17 cellular contexts compared by ENCODE assay signal in the genomic region with DNA sequence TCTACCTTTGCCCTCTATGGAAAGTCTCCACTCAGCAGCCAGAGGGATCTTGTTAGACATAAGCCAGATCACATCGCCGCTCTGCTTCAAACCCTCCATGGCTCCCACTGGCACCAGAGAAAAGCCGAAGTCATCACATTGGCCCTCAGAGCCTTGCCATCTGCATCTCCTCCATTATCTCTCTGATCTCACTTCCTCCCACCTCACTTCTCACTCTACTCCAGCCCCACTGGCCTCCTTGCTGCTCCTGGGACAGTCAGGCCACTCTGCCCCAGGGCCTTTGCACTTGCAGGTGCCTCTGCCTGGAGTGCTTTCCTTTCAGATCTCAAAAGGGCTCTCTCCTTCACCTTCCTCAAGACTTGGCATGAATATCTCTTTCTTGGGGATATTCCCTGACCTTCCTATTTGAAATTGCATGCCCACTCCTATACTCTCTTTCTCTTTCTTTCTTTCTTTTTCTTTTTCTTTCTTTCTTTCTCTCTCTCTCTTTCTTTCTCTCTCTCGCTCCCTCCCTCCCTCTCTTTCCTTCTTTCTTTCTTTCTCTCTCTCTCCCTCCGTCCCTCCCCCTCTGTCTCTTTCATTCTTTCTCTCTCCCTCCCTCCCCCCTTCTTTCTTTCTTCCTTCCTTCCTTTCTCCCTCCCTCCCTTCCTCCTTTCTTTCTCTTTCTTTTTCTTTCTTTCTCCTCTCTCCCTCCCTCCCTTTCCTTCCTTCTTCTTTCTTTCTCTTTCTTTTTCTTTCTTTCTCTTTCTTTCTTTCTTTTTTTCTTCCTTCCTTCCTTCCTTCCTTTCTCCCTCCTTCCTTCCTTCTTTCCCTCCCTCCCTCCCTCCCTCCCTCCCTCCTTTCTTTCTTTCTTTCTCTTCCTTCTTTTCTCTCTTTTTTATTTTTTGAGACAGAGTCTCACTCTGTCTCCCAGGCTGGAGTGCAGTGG.
DNase-seq lines count a peak whose midpoint lies in the region; ATAC-seq, FAIRE-seq and TF ChIP-seq lines count a peak whose summit lies in the region.
"Had no signal": no experiment of that assay in that cellular context is flagged by ENCODE, and none has a peak within 500 bp of the region (broad histone marks: within the 10 kb centered on the region; RNA-seq: fewer than 3 reads in every experiment).

No MANE protein-coding gene starts in this region.

- TF ChIP-seq EP300 in HepG2 (IDR thresholded peaks at IDR 0.05; ENCODE audit: low read depth in 2 of 2, low read length in 2 of 2) (no peak), HepG2 (CRISPR knock-in tag; IDR thresholded peaks at IDR 0.05; ENCODE audit: borderline replicate concordance) (no peak), H1 (IDR thresholded peaks at IDR 0.05; ENCODE audit: borderline replicate concordance in 1 of 2, low read depth in 2 of 2, low read length in 2 of 2) (no peak)

- H3K27ac ChIP-seq in HepG2 (ENCODE audit: extremely low read length, insufficient read depth, low read length) (no peak overlapping the region), right lobe of liver (no peak overlapping the region), HEK293 (ENCODE audit: extremely low read depth, low read depth, low read length) (no peak overlapping the region), H1 (ENCODE audit: low read depth, low read length) (no peak overlapping the region), mesendoderm (ENCODE audit: low read depth, low read length) (no peak overlapping the region)
- H3K27ac ChIP-seq: BLaER1 had no signal

- H4K5ac ChIP-seq in H1 (ENCODE audit: insufficient read length, low read depth, low read length) (no peak overlapping the region), mesendoderm (ENCODE audit: low read length) (no peak overlapping the region)

- no peak overlapping the region for H4K91ac ChIP-seq in H1 (replicated peaks; ENCODE audit: insufficient read length, low read length)

- H3K4me3 Mint-ChIP-seq in type B pancreatic cell, result peak overlapping the region; percentile 60
- H3K4me3 Mint-ChIP-seq: CD8-positive, alpha-beta memory T cell; HFFc6 had no signal

- TF ChIP-seq CTCF in HepG2 (CRISPR knock-in tag; IDR thresholded peaks at IDR 0.05) (no peak), right lobe of liver (IDR thresholded peaks at IDR 0.05) (no peak), HEK293 (tag by site-specific recombination; IDR thresholded peaks at IDR 0.05) (no peak), H1 (IDR thresholded peaks at IDR 0.05; ENCODE audit: control extremely low read depth in 1 of 3, insufficient read depth in 1 of 3, low read depth in 1 of 3, low read length in 3 of 3) (no peak), type B pancreatic cell (conservative IDR thresholded peaks at IDR 0.05) (no peak)

- intact Hi-C loops in HepG2 (cut with micrococcal nuclease; ENCODE audit: unreplicated experiment) (no loop called here), right lobe of liver (cut with DNase I) (no loop called here)

- H4K8ac ChIP-seq in H1 (ENCODE audit: extremely low read depth, insufficient read depth, low read length), result no peak overlapping the region
- no peak overlapping the region for H4K8ac ChIP-seq in mesendoderm (ENCODE audit: low read depth, low read length)

- no peak overlapping the region for H3K14ac ChIP-seq in H1 (ENCODE audit: insufficient read length)

- H3K23ac ChIP-seq in H1 (ENCODE audit: insufficient read length) (no peak overlapping the region), mesendoderm (ENCODE audit: low read length) (no peak overlapping the region)

- H3K4me1 ChIP-seq in HepG2 (ENCODE audit: insufficient read depth, low read length) (peaks cover 10% of the 10 kb centered on the region; the same call in 1 of the 2 replicates), right lobe of liver (no peaks in the 10 kb centered on the region), HEK293 (ENCODE audit: control insufficient read depth, insufficient read depth, low read length) (no peaks in the 10 kb centered on the region), H1 (replicated peaks in 1 of 4; ENCODE audit: control insufficient read depth in 3 of 4, insufficient read depth in 4 of 4, low read length in 3 of 4) (peaks cover 2 to 16% (median 8%) of the 10 kb centered on the region in 4 experiments; a peak in 6 of 7 replicates), mesendoderm (ENCODE audit: control insufficient read depth, low read depth, low read length) (no peaks in the 10 kb centered on the region)
- H3K4me1 ChIP-seq: HAP-1 had no signal

- no peaks in the 10 kb centered on the region for H3K9me3 ChIP-seq in HepG2 (ENCODE audit: low read length)
- no peaks in the 10 kb centered on the region for H3K9me3 ChIP-seq in right lobe of liver
- H3K9me3 ChIP-seq in HEK293 (ENCODE audit: control insufficient read depth, insufficient read depth, low read depth, low read length), result no peaks in the 10 kb centered on the region
- no peaks in the 10 kb centered on the region for H3K9me3 ChIP-seq in H1 (ENCODE audit: insufficient read depth in 2 of 2, low read depth in 1 of 2, low read length in 1 of 2)
- H3K9me3 ChIP-seq: BLaER1, Caco-2, HAP-1 had no signal

- H3K9me3 Mint-ChIP-seq in type B pancreatic cell, result no peaks in the 10 kb centered on the region
- H3K9me3 Mint-ChIP-seq: CD8-positive, alpha-beta memory T cell; HFFc6 had no signal

- H3K9ac ChIP-seq in HepG2 (ENCODE audit: insufficient read depth, low read depth, low read length) (no peak overlapping the region), H1 (replicated peaks in 1 of 4; ENCODE audit: extremely low read depth in 1 of 4, low read depth in 3 of 4, low read length in 3 of 4) (no peak overlapping the region), mesendoderm (ENCODE audit: low read length) (no peak overlapping the region)
- H3K9ac ChIP-seq: BLaER1 had no signal

- peaks cover 10% of the 10 kb centered on the region for H3K27me3 Mint-ChIP-seq in type B pancreatic cell

- H3K4me3 ChIP-seq in HepG2 (replicated peaks in 1 of 3; ENCODE audit: insufficient read depth in 1 of 3, low read depth in 2 of 3, low read length in 3 of 3), result no peak overlapping the region
- H3K4me3 ChIP-seq in right lobe of liver, result no peak overlapping the region
- H3K4me3 ChIP-seq in HEK293 (ENCODE audit: low read depth, low read length), result no peak overlapping the region
- no peak overlapping the region for H3K4me3 ChIP-seq in H1 (ENCODE audit: extremely low read depth in 1 of 4, insufficient read depth in 2 of 4, low read depth in 3 of 4, low read length in 4 of 4)
- no peak overlapping the region for H3K4me3 ChIP-seq in mesendoderm (ENCODE audit: low read length)
- H3K4me3 ChIP-seq: BLaER1, HAP-1 had no signal

- H3K79me1 ChIP-seq in H1 (ENCODE audit: low read depth, low read length) (no peaks in the 10 kb centered on the region), mesendoderm (ENCODE audit: low read length) (no peaks in the 10 kb centered on the region)

- CTCF ChIA-PET in HepG2 (lab: Yijun Ruan, JAX; ENCODE audit: low intra/inter-chr PET ratio, low total read pairs) (no interaction called here), HEK293 (lab: Yijun Ruan, JAX) (no interaction called here), H1 (lab: Charles Lee; ENCODE audit: partially characterized antibody) (interaction anchor here (0.8 kb wide), 1 partner anchor 22 kb away, joined by 3 read pairs; no protein-coding TSS in a partner anchor)

- peak overlapping the region; percentile 46 for H3K27ac Mint-ChIP-seq in type B pancreatic cell
- H3K27ac Mint-ChIP-seq: CD8-positive, alpha-beta memory T cell; HFFc6 had no signal

- H2BK5ac ChIP-seq in H1 (ENCODE audit: low read depth, low read length) (no peak overlapping the region), mesendoderm (ENCODE audit: low read length) (no peak overlapping the region)

- H3K56ac ChIP-seq in H1 (replicated peaks; ENCODE audit: insufficient read length, low read depth, low read length) (no peak overlapping the region), mesendoderm (ENCODE audit: low read length) (no peak overlapping the region)

- H3K27me3 ChIP-seq in HepG2 (ENCODE audit: control insufficient read depth in 1 of 2, insufficient read depth in 2 of 2, low read length in 2 of 2), result peaks cover 0 to 17% of the 10 kb centered on the region in 2 experiments; a peak in 1 of 5 replicates
- no peaks in the 10 kb centered on the region for H3K27me3 ChIP-seq in right lobe of liver
- peaks cover 0 to 19% (median 14%) of the 10 kb centered on the region in 4 experiments; a peak in 6 of 7 replicates for H3K27me3 ChIP-seq in H1 (replicated peaks in 1 of 4; ENCODE audit: control insufficient read depth in 3 of 4, extremely low read depth in 1 of 4, insufficient read depth in 3 of 4, low read length in 3 of 4)
- no peaks in the 10 kb centered on the region for H3K27me3 ChIP-seq in mesendoderm (ENCODE audit: insufficient read depth, low read length, poor library complexity)

- H2BK120ac ChIP-seq in H1 (replicated peaks; ENCODE audit: low read depth, low read length), result no peak overlapping the region
- H2BK120ac ChIP-seq in mesendoderm (ENCODE audit: low read depth, low read length), result no peak overlapping the region

- no peaks in the 10 kb centered on the region for H3K36me3 Mint-ChIP-seq in type B pancreatic cell

- POLR2A ChIA-PET in HepG2 (lab: Yijun Ruan, JAX), result no interaction called here
- POLR2A ChIA-PET in HEK293 (lab: Yijun Ruan, JAX), result no interaction called here
- POLR2A ChIA-PET in H1 (lab: Charles Lee; ENCODE audit: partially characterized antibody), result interaction anchor here (0.6 kb wide), 1 partner anchor 131 kb away, joined by 3 read pairs; no protein-coding TSS in a partner anchor

- DNase-seq in HepG2 (ENCODE audit: low spot score) (no peak), right lobe of liver (no peak), H1 (ENCODE audit: low read depth in 1 of 2, low spot score in 2 of 2) (no peak), type B pancreatic cell (ENCODE audit: extremely low spot score, unreplicated experiment) (no peak), mesendoderm (no peak), NOMO-1 treated with DMSO at 0.1 percent for 48 hours (lab: John Stamatoyannopoulos, UW; ENCODE audit: unreplicated experiment) (no peak)
- DNase-seq: Caco-2; CD8-positive, alpha-beta memory T cell; GOT3; HFFc6 had no signal

- WGBS in HepG2 (ENCODE audit: low lambda C conversion rate), result 67% methylated on average over 5 of the region's 5 CpGs
- 82% methylated on average over 4 of the region's 5 CpGs for WGBS in right lobe of liver (ENCODE audit: insufficient coverage, low coverage, low lambda C conversion rate, missing lambda C conversion rate)
- 73% methylated on average over 4 of the region's 5 CpGs; no CpG with 5 or more reads in 1 of the 2 experiments for WGBS in H1 (ENCODE audit: extremely low coverage in 1 of 2, insufficient coverage in 1 of 2, insufficient read length in 1 of 2, insufficient replicate concordance in 2 of 2, low coverage in 1 of 2, low lambda C conversion rate in 2 of 2, missing lambda C conversion rate in 1 of 2), 2 experiments
- WGBS in mesendoderm (ENCODE audit: extremely low coverage, insufficient coverage, low lambda C conversion rate), result no CpG with 5 or more reads among the region's 5 CpGs

- ATAC-seq in HepG2, result no peak
- no peak for ATAC-seq in right lobe of liver
- ATAC-seq in HG02938 (IDR thresholded peaks at IDR 0.05; ENCODE audit: unreplicated experiment), result no peak

- in situ Hi-C loops in HepG2 (cut with HindIII; ENCODE audit: extremely low pct_ligation_motif_present, low pct_unique_long_range_greater_than_20kb), result no loop called here

- H3K36me3 ChIP-seq in HepG2 (replicated peaks in 1 of 2; ENCODE audit: control insufficient read depth in 1 of 2, insufficient read depth in 2 of 2, low read length in 2 of 2) (no peaks in the 10 kb centered on the region), right lobe of liver (no peaks in the 10 kb centered on the region), HEK293 (ENCODE audit: control insufficient read depth in 2 of 2, insufficient read depth in 1 of 2, low read length in 2 of 2) (no peaks in the 10 kb centered on the region), H1 (ENCODE audit: control insufficient read depth in 2 of 4, insufficient read depth in 4 of 4, low read length in 3 of 4) (no peaks in the 10 kb centered on the region), mesendoderm (ENCODE audit: control insufficient read depth, insufficient read depth, low read length) (no peaks in the 10 kb centered on the region)
- H3K36me3 ChIP-seq: BLaER1, HAP-1 had no signal

- no peak overlapping the region for H3K4me2 ChIP-seq in HepG2 (ENCODE audit: low read depth, low read length)
- no peak overlapping the region for H3K4me2 ChIP-seq in H1 (ENCODE audit: insufficient read depth in 1 of 2, low read depth in 2 of 2, low read length in 2 of 2)
- H3K4me2 ChIP-seq in mesendoderm (ENCODE audit: low read length), result no peak overlapping the region
- H3K4me2 ChIP-seq: BLaER1 had no signal

- TF ChIP-seq POLR2A in HepG2 (IDR thresholded peaks at IDR 0.05; ENCODE audit: insufficient read depth in 1 of 2, low read depth in 2 of 2, low read length in 2 of 2) (no peak), right lobe of liver (IDR thresholded peaks at IDR 0.05) (no peak), H1 (IDR thresholded peaks at IDR 0.05; ENCODE audit: control extremely low read depth in 1 of 2, low read depth in 2 of 2, low read length in 2 of 2) (no peak)

- H2AK5ac ChIP-seq in H1 (ENCODE audit: low read depth, low read length) (no peak overlapping the region), mesendoderm (ENCODE audit: low read length) (no peak overlapping the region)

- no peak overlapping the region for H2AFZ ChIP-seq in HepG2 (ENCODE audit: low read length)
- H2AFZ ChIP-seq in H1 (ENCODE audit: low read length), result no peak overlapping the region

- H4K20me1 ChIP-seq in HepG2 (ENCODE audit: insufficient read depth, low read length) (no peaks in the 10 kb centered on the region), H1 (replicated peaks in 1 of 2; ENCODE audit: control insufficient read depth in 1 of 2, insufficient read depth in 2 of 2, low read length in 2 of 2) (no peaks in the 10 kb centered on the region)

- peaks cover 35% of the 10 kb centered on the region for H3K4me1 Mint-ChIP-seq in type B pancreatic cell (ENCODE audit: unreplicated experiment)

- H2BK12ac ChIP-seq in H1 (ENCODE audit: low read depth, low read length), result no peak overlapping the region

- H3K79me2 ChIP-seq in HepG2 (ENCODE audit: insufficient read depth, low read length) (no peaks in the 10 kb centered on the region), H1 (ENCODE audit: control insufficient read depth in 1 of 2, insufficient read depth in 2 of 2, low read length in 2 of 2) (no peaks in the 10 kb centered on the region), mesendoderm (ENCODE audit: control insufficient read depth, insufficient read depth, low read length) (no peaks in the 10 kb centered on the region)

- H3K18ac ChIP-seq in H1 (ENCODE audit: extremely low read depth, low read length) (no peak overlapping the region), mesendoderm (ENCODE audit: low read length) (no peak overlapping the region)

- H2BK15ac ChIP-seq in H1 (ENCODE audit: low read length) (no peak overlapping the region), mesendoderm (replicated peaks; ENCODE audit: low read depth) (no peak overlapping the region)

- peaks cover 1% of the 10 kb centered on the region; the same call in 1 of the 2 replicates for H3K23me2 ChIP-seq in H1 (ENCODE audit: low read depth, low read length)

- no peak for FAIRE-seq in HepG2 (lab: Jason Lieb, UNC)
- FAIRE-seq in H1 (lab: Jason Lieb, UNC), result no peak
- FAIRE-seq: A204.1, GM18507, HTR-8/SVneo had no signal

- H2BK20ac ChIP-seq in H1 (ENCODE audit: low read length), result no peak overlapping the region

- BruUV-seq in HepG2 (replicated peaks; lab: Mats Ljungman, UMichigan), result no TSS peak

- TF ChIP-seq RAD21 in HepG2 (CRISPR knock-in tag; IDR thresholded peaks at IDR 0.05), result no peak
- no peak for TF ChIP-seq RAD21 in H1 (IDR thresholded peaks at IDR 0.05 in 1 of 2, conservative IDR thresholded peaks at IDR 0.05 in 1 of 2; ENCODE audit: low read depth in 2 of 2, low read length in 2 of 2)

- H3K4ac ChIP-seq in H1 (replicated peaks; ENCODE audit: insufficient read length, low read depth, low read length) (no peak overlapping the region), mesendoderm (ENCODE audit: low read depth, low read length) (no peak overlapping the region)
